In the genomic region with DNA sequence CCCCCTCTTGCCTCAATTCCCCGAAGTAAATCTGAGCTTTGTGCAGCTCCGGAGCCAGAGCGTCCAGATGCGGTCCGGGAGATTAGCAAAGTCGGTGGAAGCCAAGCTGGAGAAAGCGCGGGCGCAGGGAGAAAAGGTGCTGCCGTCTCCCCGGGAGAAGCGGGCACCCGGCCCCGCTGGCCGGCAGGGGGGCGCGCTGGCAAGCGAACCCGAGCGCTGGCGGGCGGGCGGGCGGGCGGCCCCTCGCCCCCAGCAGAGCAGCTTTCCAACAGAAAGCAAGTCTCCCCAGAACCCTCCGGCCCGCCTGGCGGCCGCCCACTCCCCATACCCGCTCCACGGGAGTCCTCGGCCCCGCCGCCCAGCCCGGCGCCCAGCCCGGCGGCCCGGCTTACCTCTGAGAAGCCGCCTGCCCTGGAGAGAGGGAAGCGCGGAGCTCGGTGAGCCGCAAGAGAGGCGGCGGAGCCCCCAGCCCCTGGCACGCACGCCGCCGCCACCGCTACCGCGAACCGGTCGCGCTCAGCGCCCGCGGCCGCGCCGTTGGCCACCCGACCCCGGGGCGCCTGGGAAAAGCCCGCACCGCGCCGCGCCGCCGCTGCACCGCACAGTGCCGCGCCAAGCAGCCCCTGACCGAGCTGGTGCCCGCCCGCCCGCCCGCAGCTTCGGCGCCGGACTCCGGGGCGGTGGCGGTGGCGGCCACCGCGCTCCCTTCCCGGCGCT, we compare ENCODE assay signal across 3 cellular contexts.
TF ChIP-seq lines count a peak whose summit lies in the region.

No MANE protein-coding gene starts in this region.

TF ChIP-seq in SK-N-SH, 30 proteins besides CTCF, POLR2A, EP300 and RAD21 (continues in another document):
- TF ChIP-seq NFIC (IDR thresholded peaks at IDR 0.05; ENCODE audit: borderline replicate concordance), result no peak
- TF ChIP-seq FOXM1 (IDR thresholded peaks at IDR 0.05; ENCODE audit: low read depth), result no peak
- no peak for TF ChIP-seq MEF2A (IDR thresholded peaks at IDR 0.05; ENCODE audit: borderline replicate concordance, low read depth)
- TF ChIP-seq, protein P1, sequence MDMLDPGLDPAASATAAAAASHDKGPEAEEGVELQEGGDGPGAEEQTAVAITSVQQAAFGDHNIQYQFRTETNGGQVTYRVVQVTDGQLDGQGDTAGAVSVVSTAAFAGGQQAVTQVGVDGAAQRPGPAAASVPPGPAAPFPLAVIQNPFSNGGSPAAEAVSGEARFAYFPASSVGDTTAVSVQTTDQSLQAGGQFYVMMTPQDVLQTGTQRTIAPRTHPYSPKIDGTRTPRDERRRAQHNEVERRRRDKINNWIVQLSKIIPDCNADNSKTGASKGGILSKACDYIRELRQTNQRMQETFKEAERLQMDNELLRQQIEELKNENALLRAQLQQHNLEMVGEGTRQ (IDR thresholded peaks at IDR 0.05; ENCODE audit: borderline replicate concordance, low read depth, low read length), result no peak
- TF ChIP-seq SMC3 (IDR thresholded peaks at IDR 0.05; ENCODE audit: low read depth, low read length), result no peak
- no peak for TF ChIP-seq RCOR1 (IDR thresholded peaks at IDR 0.05; ENCODE audit: low read length)
- TF ChIP-seq, protein P2, sequence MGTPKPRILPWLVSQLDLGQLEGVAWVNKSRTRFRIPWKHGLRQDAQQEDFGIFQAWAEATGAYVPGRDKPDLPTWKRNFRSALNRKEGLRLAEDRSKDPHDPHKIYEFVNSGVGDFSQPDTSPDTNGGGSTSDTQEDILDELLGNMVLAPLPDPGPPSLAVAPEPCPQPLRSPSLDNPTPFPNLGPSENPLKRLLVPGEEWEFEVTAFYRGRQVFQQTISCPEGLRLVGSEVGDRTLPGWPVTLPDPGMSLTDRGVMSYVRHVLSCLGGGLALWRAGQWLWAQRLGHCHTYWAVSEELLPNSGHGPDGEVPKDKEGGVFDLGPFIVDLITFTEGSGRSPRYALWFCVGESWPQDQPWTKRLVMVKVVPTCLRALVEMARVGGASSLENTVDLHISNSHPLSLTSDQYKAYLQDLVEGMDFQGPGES (IDR thresholded peaks at IDR 0.05; ENCODE audit: low read depth, low read length), result no peak
- no peak for TF ChIP-seq RXRA (IDR thresholded peaks at IDR 0.05; ENCODE audit: borderline replicate concordance, low read depth)
- no peak for TF ChIP-seq YY1 (IDR thresholded peaks at IDR 0.05; ENCODE audit: low read depth)
- TF ChIP-seq TAF1 (IDR thresholded peaks at IDR 0.05; ENCODE audit: borderline replicate concordance, low read depth, low read length), result no peak
- TF ChIP-seq CHD2 (IDR thresholded peaks at IDR 0.05; ENCODE audit: low read length, partially characterized antibody), result no peak
- no peak for TF ChIP-seq ELF1 (IDR thresholded peaks at IDR 0.05)
- TF ChIP-seq, protein P3, sequence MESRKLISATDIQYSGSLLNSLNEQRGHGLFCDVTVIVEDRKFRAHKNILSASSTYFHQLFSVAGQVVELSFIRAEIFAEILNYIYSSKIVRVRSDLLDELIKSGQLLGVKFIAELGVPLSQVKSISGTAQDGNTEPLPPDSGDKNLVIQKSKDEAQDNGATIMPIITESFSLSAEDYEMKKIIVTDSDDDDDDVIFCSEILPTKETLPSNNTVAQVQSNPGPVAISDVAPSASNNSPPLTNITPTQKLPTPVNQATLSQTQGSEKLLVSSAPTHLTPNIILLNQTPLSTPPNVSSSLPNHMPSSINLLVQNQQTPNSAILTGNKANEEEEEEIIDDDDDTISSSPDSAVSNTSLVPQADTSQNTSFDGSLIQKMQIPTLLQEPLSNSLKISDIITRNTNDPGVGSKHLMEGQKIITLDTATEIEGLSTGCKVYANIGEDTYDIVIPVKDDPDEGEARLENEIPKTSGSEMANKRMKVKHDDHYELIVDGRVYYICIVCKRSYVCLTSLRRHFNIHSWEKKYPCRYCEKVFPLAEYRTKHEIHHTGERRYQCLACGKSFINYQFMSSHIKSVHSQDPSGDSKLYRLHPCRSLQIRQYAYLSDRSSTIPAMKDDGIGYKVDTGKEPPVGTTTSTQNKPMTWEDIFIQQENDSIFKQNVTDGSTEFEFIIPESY (IDR thresholded peaks at IDR 0.05; ENCODE audit: borderline replicate concordance, low read depth), result no peak
- TF ChIP-seq, protein P4, sequence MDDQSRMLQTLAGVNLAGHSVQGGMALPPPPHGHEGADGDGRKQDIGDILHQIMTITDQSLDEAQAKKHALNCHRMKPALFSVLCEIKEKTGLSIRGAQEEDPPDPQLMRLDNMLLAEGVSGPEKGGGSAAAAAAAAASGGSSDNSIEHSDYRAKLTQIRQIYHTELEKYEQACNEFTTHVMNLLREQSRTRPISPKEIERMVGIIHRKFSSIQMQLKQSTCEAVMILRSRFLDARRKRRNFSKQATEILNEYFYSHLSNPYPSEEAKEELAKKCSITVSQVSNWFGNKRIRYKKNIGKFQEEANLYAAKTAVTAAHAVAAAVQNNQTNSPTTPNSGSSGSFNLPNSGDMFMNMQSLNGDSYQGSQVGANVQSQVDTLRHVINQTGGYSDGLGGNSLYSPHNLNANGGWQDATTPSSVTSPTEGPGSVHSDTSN (IDR thresholded peaks at IDR 0.05), result no peak
- no peak for TF ChIP-seq GATA2 (CRISPR knock-in tag; IDR thresholded peaks at IDR 0.05)
- TF ChIP-seq TCF12 (IDR thresholded peaks at IDR 0.05), result no peak

TF ChIP-seq in SK-N-SH treated with all-trans-retinoic acid at 6 μM for 48 hours, 23 proteins besides CTCF, POLR2A, EP300 and RAD21:
- TF ChIP-seq ARNTL (CRISPR knock-in tag; IDR thresholded peaks at IDR 0.05; ENCODE audit: borderline replicate concordance, low read depth), result no peak
- no peak for TF ChIP-seq CSDC2 (CRISPR knock-in tag; IDR thresholded peaks at IDR 0.05)
- TF ChIP-seq, protein P5, sequence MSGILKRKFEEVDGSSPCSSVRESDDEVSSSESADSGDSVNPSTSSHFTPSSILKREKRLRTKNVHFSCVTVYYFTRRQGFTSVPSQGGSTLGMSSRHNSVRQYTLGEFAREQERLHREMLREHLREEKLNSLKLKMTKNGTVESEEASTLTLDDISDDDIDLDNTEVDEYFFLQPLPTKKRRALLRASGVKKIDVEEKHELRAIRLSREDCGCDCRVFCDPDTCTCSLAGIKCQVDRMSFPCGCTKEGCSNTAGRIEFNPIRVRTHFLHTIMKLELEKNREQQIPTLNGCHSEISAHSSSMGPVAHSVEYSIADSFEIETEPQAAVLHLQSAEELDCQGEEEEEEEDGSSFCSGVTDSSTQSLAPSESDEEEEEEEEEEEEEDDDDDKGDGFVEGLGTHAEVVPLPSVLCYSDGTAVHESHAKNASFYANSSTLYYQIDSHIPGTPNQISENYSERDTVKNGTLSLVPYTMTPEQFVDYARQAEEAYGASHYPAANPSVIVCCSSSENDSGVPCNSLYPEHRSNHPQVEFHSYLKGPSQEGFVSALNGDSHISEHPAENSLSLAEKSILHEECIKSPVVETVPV (CRISPR knock-in tag; IDR thresholded peaks at IDR 0.05), result no peak
- no peak for TF ChIP-seq ZNF8 (CRISPR knock-in tag; IDR thresholded peaks at IDR 0.05)
- TF ChIP-seq ESRRG (CRISPR knock-in tag; IDR thresholded peaks at IDR 0.05), result no peak
- TF ChIP-seq RARB (CRISPR knock-in tag; IDR thresholded peaks at IDR 0.05), result no peak
- no peak for TF ChIP-seq ZFP3 (CRISPR knock-in tag; IDR thresholded peaks at IDR 0.05)
- no peak for TF ChIP-seq BACH2 (CRISPR knock-in tag; IDR thresholded peaks at IDR 0.05; ENCODE audit: borderline replicate concordance)
- TF ChIP-seq ZNF70 (CRISPR knock-in tag; IDR thresholded peaks at IDR 0.05), result no peak
- TF ChIP-seq, protein P6, sequence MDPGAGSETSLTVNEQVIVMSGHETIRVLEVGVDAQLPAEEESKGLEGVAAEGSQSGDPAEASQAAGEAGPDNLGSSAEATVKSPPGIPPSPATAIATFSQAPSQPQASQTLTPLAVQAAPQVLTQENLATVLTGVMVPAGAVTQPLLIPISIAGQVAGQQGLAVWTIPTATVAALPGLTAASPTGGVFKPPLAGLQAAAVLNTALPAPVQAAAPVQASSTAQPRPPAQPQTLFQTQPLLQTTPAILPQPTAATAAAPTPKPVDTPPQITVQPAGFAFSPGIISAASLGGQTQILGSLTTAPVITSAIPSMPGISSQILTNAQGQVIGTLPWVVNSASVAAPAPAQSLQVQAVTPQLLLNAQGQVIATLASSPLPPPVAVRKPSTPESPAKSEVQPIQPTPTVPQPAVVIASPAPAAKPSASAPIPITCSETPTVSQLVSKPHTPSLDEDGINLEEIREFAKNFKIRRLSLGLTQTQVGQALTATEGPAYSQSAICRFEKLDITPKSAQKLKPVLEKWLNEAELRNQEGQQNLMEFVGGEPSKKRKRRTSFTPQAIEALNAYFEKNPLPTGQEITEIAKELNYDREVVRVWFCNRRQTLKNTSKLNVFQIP (CRISPR knock-in tag; IDR thresholded peaks at IDR 0.05; ENCODE audit: borderline replicate concordance, low read depth), result no peak
- TF ChIP-seq ZNF565 (CRISPR knock-in tag; conservative IDR thresholded peaks at IDR 0.05; ENCODE audit: low read depth), result no peak

TF ChIP-seq in GM12878, 131 proteins besides CTCF, POLR2A, EP300 and RAD21 (continues in another document):
- no peak for TF ChIP-seq JUND (IDR thresholded peaks at IDR 0.05; ENCODE audit: low read depth, low read length)
- no peak for TF ChIP-seq SREBF1 (IDR thresholded peaks at IDR 0.05; ENCODE audit: low read length)
- no peak for TF ChIP-seq POU2F2 (IDR thresholded peaks at IDR 0.05; ENCODE audit: borderline replicate concordance, low read depth, low read length)
- TF ChIP-seq MEF2B (IDR thresholded peaks at IDR 0.05; ENCODE audit: partially characterized antibody, poor library complexity, severe bottlenecking), result no peak
- TF ChIP-seq, protein P7, sequence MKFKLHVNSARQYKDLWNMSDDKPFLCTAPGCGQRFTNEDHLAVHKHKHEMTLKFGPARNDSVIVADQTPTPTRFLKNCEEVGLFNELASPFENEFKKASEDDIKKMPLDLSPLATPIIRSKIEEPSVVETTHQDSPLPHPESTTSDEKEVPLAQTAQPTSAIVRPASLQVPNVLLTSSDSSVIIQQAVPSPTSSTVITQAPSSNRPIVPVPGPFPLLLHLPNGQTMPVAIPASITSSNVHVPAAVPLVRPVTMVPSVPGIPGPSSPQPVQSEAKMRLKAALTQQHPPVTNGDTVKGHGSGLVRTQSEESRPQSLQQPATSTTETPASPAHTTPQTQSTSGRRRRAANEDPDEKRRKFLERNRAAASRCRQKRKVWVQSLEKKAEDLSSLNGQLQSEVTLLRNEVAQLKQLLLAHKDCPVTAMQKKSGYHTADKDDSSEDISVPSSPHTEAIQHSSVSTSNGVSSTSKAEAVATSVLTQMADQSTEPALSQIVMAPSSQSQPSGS (IDR thresholded peaks at IDR 0.05; ENCODE audit: low read length), result no peak
- TF ChIP-seq, protein P8, sequence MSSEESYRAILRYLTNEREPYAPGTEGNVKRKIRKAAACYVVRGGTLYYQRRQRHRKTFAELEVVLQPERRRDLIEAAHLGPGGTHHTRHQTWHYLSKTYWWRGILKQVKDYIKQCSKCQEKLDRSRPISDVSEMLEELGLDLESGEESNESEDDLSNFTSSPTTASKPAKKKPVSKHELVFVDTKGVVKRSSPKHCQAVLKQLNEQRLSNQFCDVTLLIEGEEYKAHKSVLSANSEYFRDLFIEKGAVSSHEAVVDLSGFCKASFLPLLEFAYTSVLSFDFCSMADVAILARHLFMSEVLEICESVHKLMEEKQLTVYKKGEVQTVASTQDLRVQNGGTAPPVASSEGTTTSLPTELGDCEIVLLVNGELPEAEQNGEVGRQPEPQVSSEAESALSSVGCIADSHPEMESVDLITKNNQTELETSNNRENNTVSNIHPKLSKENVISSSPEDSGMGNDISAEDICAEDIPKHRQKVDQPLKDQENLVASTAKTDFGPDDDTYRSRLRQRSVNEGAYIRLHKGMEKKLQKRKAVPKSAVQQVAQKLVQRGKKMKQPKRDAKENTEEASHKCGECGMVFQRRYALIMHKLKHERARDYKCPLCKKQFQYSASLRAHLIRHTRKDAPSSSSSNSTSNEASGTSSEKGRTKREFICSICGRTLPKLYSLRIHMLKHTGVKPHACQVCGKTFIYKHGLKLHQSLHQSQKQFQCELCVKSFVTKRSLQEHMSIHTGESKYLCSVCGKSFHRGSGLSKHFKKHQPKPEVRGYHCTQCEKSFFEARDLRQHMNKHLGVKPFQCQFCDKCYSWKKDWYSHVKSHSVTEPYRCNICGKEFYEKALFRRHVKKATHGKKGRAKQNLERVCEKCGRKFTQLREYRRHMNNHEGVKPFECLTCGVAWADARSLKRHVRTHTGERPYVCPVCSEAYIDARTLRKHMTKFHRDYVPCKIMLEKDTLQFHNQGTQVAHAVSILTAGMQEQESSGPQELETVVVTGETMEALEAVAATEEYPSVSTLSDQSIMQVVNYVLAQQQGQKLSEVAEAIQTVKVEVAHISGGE (CRISPR knock-in tag; IDR thresholded peaks at IDR 0.05), result no peak
- TF ChIP-seq, protein P9, sequence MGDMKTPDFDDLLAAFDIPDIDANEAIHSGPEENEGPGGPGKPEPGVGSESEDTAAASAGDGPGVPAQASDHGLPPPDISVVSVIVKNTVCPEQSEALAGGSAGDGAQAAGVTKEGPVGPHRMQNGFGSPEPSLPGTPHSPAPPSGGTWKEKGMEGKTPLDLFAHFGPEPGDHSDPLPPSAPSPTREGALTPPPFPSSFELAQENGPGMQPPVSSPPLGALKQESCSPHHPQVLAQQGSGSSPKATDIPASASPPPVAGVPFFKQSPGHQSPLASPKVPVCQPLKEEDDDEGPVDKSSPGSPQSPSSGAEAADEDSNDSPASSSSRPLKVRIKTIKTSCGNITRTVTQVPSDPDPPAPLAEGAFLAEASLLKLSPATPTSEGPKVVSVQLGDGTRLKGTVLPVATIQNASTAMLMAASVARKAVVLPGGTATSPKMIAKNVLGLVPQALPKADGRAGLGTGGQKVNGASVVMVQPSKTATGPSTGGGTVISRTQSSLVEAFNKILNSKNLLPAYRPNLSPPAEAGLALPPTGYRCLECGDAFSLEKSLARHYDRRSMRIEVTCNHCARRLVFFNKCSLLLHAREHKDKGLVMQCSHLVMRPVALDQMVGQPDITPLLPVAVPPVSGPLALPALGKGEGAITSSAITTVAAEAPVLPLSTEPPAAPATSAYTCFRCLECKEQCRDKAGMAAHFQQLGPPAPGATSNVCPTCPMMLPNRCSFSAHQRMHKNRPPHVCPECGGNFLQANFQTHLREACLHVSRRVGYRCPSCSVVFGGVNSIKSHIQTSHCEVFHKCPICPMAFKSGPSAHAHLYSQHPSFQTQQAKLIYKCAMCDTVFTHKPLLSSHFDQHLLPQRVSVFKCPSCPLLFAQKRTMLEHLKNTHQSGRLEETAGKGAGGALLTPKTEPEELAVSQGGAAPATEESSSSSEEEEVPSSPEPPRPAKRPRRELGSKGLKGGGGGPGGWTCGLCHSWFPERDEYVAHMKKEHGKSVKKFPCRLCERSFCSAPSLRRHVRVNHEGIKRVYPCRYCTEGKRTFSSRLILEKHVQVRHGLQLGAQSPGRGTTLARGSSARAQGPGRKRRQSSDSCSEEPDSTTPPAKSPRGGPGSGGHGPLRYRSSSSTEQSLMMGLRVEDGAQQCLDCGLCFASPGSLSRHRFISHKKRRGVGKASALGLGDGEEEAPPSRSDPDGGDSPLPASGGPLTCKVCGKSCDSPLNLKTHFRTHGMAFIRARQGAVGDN (IDR thresholded peaks at IDR 0.05), result no peak
- TF ChIP-seq ZBED1 (IDR thresholded peaks at IDR 0.05; ENCODE audit: borderline replicate concordance), result no peak
- no peak for TF ChIP-seq TCF3 (IDR thresholded peaks at IDR 0.05; ENCODE audit: borderline replicate concordance, insufficient read depth, low read depth, low read length)
- TF ChIP-seq IRF4 (IDR thresholded peaks at IDR 0.05; ENCODE audit: low read depth, low read length), result no peak
- no peak for TF ChIP-seq HDGF (IDR thresholded peaks at IDR 0.05)
- no peak for TF ChIP-seq TCF7 (IDR thresholded peaks at IDR 0.05; ENCODE audit: borderline replicate concordance)
